ENCODE assay signal across 8 cellular contexts in genomic region chr1:39691383-39692151, GRCh38.
DNase-seq lines count a peak whose midpoint lies in the region; ATAC-seq and TF ChIP-seq lines count a peak whose summit lies in the region.

TSS of gene HPCAL4 (minus strand) at chr1:39691433. CDS start at chr1:39684603, 6,830 bp downstream.

- H3K9me3 ChIP-seq in WERI-Rb-1 (ENCODE audit: severe bottlenecking) = no peaks in the 10 kb centered on the region

- DNase-seq in GM10266 (ENCODE audit: extremely low spot score) (peak; percentile 84), NCI-H2081 (lab: John Stamatoyannopoulos, UW) (peak; percentile 91 to 94), WERI-Rb-1 (peak; percentile 96), T47D (ENCODE audit: low read depth in 1 of 2, low spot score in 1 of 2) (peak; percentile 75 to 92), iPS-NIHi11 (ENCODE audit: low spot score) (peak; percentile 96), AML-193 (lab: John Stamatoyannopoulos, UW) (no peak)

- H3K36me3 ChIP-seq in WERI-Rb-1 = no peaks in the 10 kb centered on the region

- peaks cover 15% of the 10 kb centered on the region for H3K27me3 ChIP-seq in WERI-Rb-1 (ENCODE audit: insufficient read depth, low read depth, severe bottlenecking)

- TF ChIP-seq CTCF in GM10266 (IDR thresholded peaks at IDR 0.05; ENCODE audit: control insufficient read depth, insufficient read depth, low read depth, missing control alignments) = no peak
- TF ChIP-seq CTCF in WERI-Rb-1 (IDR thresholded peaks at IDR 0.05; ENCODE audit: low read depth, low read length) = no peak

- peak; percentile 87 for ATAC-seq in HG02938 (IDR thresholded peaks at IDR 0.05; ENCODE audit: unreplicated experiment)

- H3K27ac ChIP-seq in WERI-Rb-1 = no peak within 1 kb of the TSS
- no peak within 1 kb of the TSS for H3K27ac ChIP-seq in skin epidermis

- in situ Hi-C loops in T47D (cut with HindIII; ENCODE audit: low pct_unique_long_range_greater_than_20kb, low sequenced_read_pairs) = no loop called here

- H3K4me3 ChIP-seq in WERI-Rb-1 (ENCODE audit: low read depth, low read length) = peak within 1 kb of the TSS; percentile 48
- H3K4me3 ChIP-seq in skin epidermis = peak within 1 kb of the TSS; percentile 0 to 33 (median 25)

Comparison
In these comparisons a context has a peak if more than half of its experiments do, and no peak if none do; other contexts are left out.
1. DNase-seq: peak in GM10266 (single experiment), NCI-H2081 (2 of 2), WERI-Rb-1 (single experiment), T47D (2 of 2) and iPS-NIHi11 (single experiment); none in AML-193 (0 of 2).